In the genomic region with DNA sequence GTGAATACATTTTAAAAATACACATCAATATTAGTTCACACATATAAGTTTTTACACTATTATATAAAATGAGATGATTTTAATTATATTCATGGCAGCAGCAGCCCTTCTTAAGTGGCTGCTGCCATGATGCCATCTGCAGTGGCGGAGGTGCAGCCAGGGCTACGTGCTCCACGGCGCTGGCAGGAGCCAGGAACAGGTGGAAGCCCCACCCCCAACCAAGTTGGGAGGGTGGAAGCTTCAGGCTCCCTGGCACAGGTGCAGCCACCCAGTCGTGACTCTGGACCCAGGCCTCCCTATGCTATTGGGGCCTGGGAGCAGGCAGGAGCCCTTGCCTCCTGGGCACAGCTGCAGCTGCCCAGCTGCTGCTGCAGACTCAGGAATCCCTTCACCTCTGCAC, we compare ENCODE assay signal across 24 cellular contexts.
DNase-seq lines count a peak whose midpoint lies in the region; ATAC-seq lines count a peak whose summit lies in the region.
"Had no signal": no experiment of that assay in that cellular context is flagged by ENCODE, and none has a peak within 500 bp of the region (broad histone marks: within the 10 kb centered on the region; RNA-seq: fewer than 3 reads in every experiment).

No MANE protein-coding gene starts in this region.

- H3K27me3 ChIP-seq in neuronal stem cell (ENCODE audit: control insufficient read depth in 3 of 3, insufficient read depth in 3 of 3, low read depth in 1 of 3, low read length in 3 of 3): no peaks in the 10 kb centered on the region
- H3K27me3 ChIP-seq: BLaER1 had no signal

- no peak overlapping the region for H3K4me3 ChIP-seq in neuronal stem cell (ENCODE audit: low read length in 2 of 2)
- H3K4me3 ChIP-seq: A549, BLaER1, GM12878 had no signal

- peak overlapping the region; percentile 48 for H3K18ac ChIP-seq in neuronal stem cell (ENCODE audit: low read length)

- H3K14ac ChIP-seq in neuronal stem cell (ENCODE audit: low read length): no peak overlapping the region

- no peak overlapping the region for H3K4ac ChIP-seq in neuronal stem cell (ENCODE audit: low read length)

- no peak overlapping the region for H2BK12ac ChIP-seq in neuronal stem cell (ENCODE audit: low read length)

- H4K91ac ChIP-seq in neuronal stem cell (ENCODE audit: low read depth, low read length, poor library complexity): no peak overlapping the region

- no peak overlapping the region for H2BK5ac ChIP-seq in neuronal stem cell (ENCODE audit: low read length)

- H2BK15ac ChIP-seq in neuronal stem cell (ENCODE audit: low read length): no peak overlapping the region

- no peak overlapping the region for H3K9ac ChIP-seq in neuronal stem cell (ENCODE audit: low read depth, low read length, poor library complexity)
- H3K9ac ChIP-seq: BLaER1 had no signal

- no peak overlapping the region for H2AK5ac ChIP-seq in neuronal stem cell (ENCODE audit: low read depth, low read length)

- no peak overlapping the region for H3K27ac ChIP-seq in neuronal stem cell (replicated peaks; ENCODE audit: low read length)
- H3K27ac ChIP-seq: 22Rv1, A549, BLaER1 had no signal

- no peaks in the 10 kb centered on the region for H3K79me1 ChIP-seq in neuronal stem cell (ENCODE audit: low read depth, low read length)

- WGBS in neuronal stem cell (ENCODE audit: extremely low coverage in 2 of 2, insufficient read length in 2 of 2, insufficient replicate concordance in 1 of 2), 2 donors: no CpG with 5 or more reads among the region's 5 CpGs

- peak; percentile 5 for DNase-seq in activated gamma-delta T cell (lab: John Stamatoyannopoulos, UW)
- no peak for DNase-seq in activated gamma-delta T cell treated with Interleukin-2 at 50 U/mL for 16 hours
- peak; percentile 70 for DNase-seq in NCI-H2171 treated with DMSO at 0.1 percent for 48 hours (lab: John Stamatoyannopoulos, UW)
- DNase-seq in neuronal stem cell (ENCODE audit: low spot score): no peak
- no peak for DNase-seq in stimulated activated CD4-positive, alpha-beta T cell treated with anti-CD3 and anti-CD28 coated beads, Interleukin-12 subunit alpha, Interleukin-12 subunit beta, amount 100 ng/mL, for 4 hours
- no peak for DNase-seq in HT-29 (ENCODE audit: low spot score)
- DNase-seq: AML-193; C1 segment of cervical spinal cord; CD4-positive, alpha-beta memory T cell; CD4-positive, CD25-positive, alpha-beta regulatory T cell; CD8-positive, alpha-beta memory T cell; COR-L47; DMS 273 treated with DMSO at 0.1 percent for 48 hours; DMS153; DMS53; DMS79; DND-41; EL; GDM1 had no signal

- H2AFZ ChIP-seq in neuronal stem cell (ENCODE audit: low read length): no peak overlapping the region

- H3K4me2 ChIP-seq in neuronal stem cell (ENCODE audit: insufficient read depth, low read length, poor library complexity, severe bottlenecking): no peak overlapping the region
- H3K4me2 ChIP-seq: A549, BLaER1 had no signal

- no peak overlapping the region for H4K8ac ChIP-seq in neuronal stem cell (ENCODE audit: low read depth, low read length)

- no peaks in the 10 kb centered on the region for H3K36me3 ChIP-seq in neuronal stem cell (replicated peaks in 1 of 2; ENCODE audit: control insufficient read depth in 2 of 2, insufficient read depth in 2 of 2, low read length in 2 of 2)
- H3K36me3 ChIP-seq: BLaER1 had no signal

- H3K23ac ChIP-seq in neuronal stem cell (ENCODE audit: low read depth, low read length, poor library complexity): no peak overlapping the region

- H2BK120ac ChIP-seq in neuronal stem cell (ENCODE audit: low read depth, low read length): no peak overlapping the region

- H3K9me3 ChIP-seq in neuronal stem cell (replicated peaks in 1 of 2; ENCODE audit: control insufficient read depth in 2 of 2, insufficient read depth in 1 of 2, low read depth in 1 of 2, low read length in 2 of 2): peaks cover 0 to 5% of the 10 kb centered on the region in 2 donors
- H3K9me3 ChIP-seq: A549 had no signal

- no peak for ATAC-seq in GM19324 (IDR thresholded peaks at IDR 0.05; ENCODE audit: low FRiP score, unreplicated experiment)
- ATAC-seq: A549, GM12878 had no signal

- H3K4me1 ChIP-seq in neuronal stem cell (ENCODE audit: control insufficient read depth in 2 of 2, insufficient read depth in 1 of 2, low read depth in 1 of 2, low read length in 2 of 2): no peaks in the 10 kb centered on the region
- H3K4me1 ChIP-seq: A549, BLaER1 had no signal

Comparison
In these comparisons a context has a peak if more than half of its experiments do, and no peak if none do; other contexts are left out.
1. DNase-seq: peak in activated gamma-delta T cell (single experiment) and NCI-H2171 treated with DMSO at 0.1 percent for 48 hours (single experiment); none in activated gamma-delta T cell treated with Interleukin-2 at 50 U/mL for 16 hours (single experiment), neuronal stem cell (single experiment), stimulated activated CD4-positive, alpha-beta T cell treated with anti-CD3 and anti-CD28 coated beads, Interleukin-12 subunit alpha, Interleukin-12 subunit beta, amount 100 ng/mL, for 4 hours (single experiment) and HT-29 (single experiment).